9 cellular contexts compared by ENCODE assay signal in genomic region chrX:74464722-74465121, GRCh38.
"Had no signal": no experiment of that assay in that cellular context is flagged by ENCODE, and none has a peak within 500 bp of the region (broad histone marks: within the 10 kb centered on the region; RNA-seq: fewer than 3 reads in every experiment).

No MANE protein-coding gene starts in this region.

- H3K27ac ChIP-seq: GM23248, KMS-11 had no signal

- H3K4me3 Mint-ChIP-seq: IgD-negative memory B cell had no signal

- H3K9me3 Mint-ChIP-seq: IgD-negative memory B cell had no signal

- H3K4me1 Mint-ChIP-seq: IgD-negative memory B cell had no signal

- H3K4me1 ChIP-seq: HAP-1 had no signal

- ATAC-seq: HCT116, HepG2 had no signal

- H3K36me3 ChIP-seq: HAP-1 had no signal

- H3K36me3 Mint-ChIP-seq: IgD-negative memory B cell had no signal

- H3K4me3 ChIP-seq: GM23248, HAP-1 had no signal

- H3K27ac Mint-ChIP-seq: IgD-negative memory B cell had no signal

- DNase-seq: GOT3, H7, KBM-7 had no signal

- H3K9me3 ChIP-seq: HAP-1 had no signal
